Comparison of ENCODE assay signal across 8 cellular contexts in genomic region chr2:64751286-64752260, GRCh38.
A peak's percentile ranks its signal among the peaks of the same experiment; 100 is the strongest.
DNase-seq lines count a peak whose midpoint lies in the region; ATAC-seq and TF ChIP-seq lines count a peak whose summit lies in the region.

No MANE protein-coding gene starts in this region.

- ATAC-seq in GM19324 (IDR thresholded peaks at IDR 0.05; ENCODE audit: low FRiP score, unreplicated experiment) = peak; percentile 94
- ATAC-seq in HG03280 (IDR thresholded peaks at IDR 0.05; ENCODE audit: unreplicated experiment) = peak; percentile 83
- ATAC-seq in omental fat pad (ENCODE audit: low FRiP score) = peak; percentile 92

- DNase-seq in DMS79 (lab: John Stamatoyannopoulos, UW) (peak; percentile 60), NCI-H748 (lab: John Stamatoyannopoulos, UW; ENCODE audit: unreplicated experiment) (peak; percentile 68), head of caudate nucleus (peak; percentile 38 to 100 (median 76)), omental fat pad (ENCODE audit: low spot score) (peak; percentile 86), HuH-7 (ENCODE audit: low spot score) (no peak)
- DNase-seq in activated naive CD8-positive, alpha-beta T cell treated with anti-CD3 and anti-CD28 coated beads for 36 hours = no peak

- intact Hi-C loops in head of caudate nucleus (cut with DNase I) = loop anchor here (1.0 to 2.0 kb wide), 3 partner anchors 17 to 107 kb away; no protein-coding TSS in a partner anchor

- H3K36me3 Mint-ChIP-seq in activated naive CD8-positive, alpha-beta T cell treated with anti-CD3 and anti-CD28 coated beads for 36 hours = no peaks in the 10 kb centered on the region

- H3K4me1 Mint-ChIP-seq in activated naive CD8-positive, alpha-beta T cell treated with anti-CD3 and anti-CD28 coated beads for 36 hours = peaks cover 22% of the 10 kb centered on the region

- TF ChIP-seq CTCF in omental fat pad (IDR thresholded peaks at IDR 0.05) = no peak

- H3K27ac Mint-ChIP-seq in activated naive CD8-positive, alpha-beta T cell treated with anti-CD3 and anti-CD28 coated beads for 36 hours = peak overlapping the region; percentile 97

- H3K4me3 Mint-ChIP-seq in activated naive CD8-positive, alpha-beta T cell treated with anti-CD3 and anti-CD28 coated beads for 36 hours = peak overlapping the region; percentile 94

- H3K27me3 Mint-ChIP-seq in activated naive CD8-positive, alpha-beta T cell treated with anti-CD3 and anti-CD28 coated beads for 36 hours = no peaks in the 10 kb centered on the region

- H3K9me3 Mint-ChIP-seq in activated naive CD8-positive, alpha-beta T cell treated with anti-CD3 and anti-CD28 coated beads for 36 hours = no peaks in the 10 kb centered on the region

Comparison
In these comparisons a context has a peak if more than half of its experiments do, and no peak if none do; other contexts are left out.
1. DNase-seq: peak in DMS79 (single experiment), NCI-H748 (single experiment), head of caudate nucleus (42 of 42) and omental fat pad (single experiment); none in activated naive CD8-positive, alpha-beta T cell treated with anti-CD3 and anti-CD28 coated beads for 36 hours (single experiment) and HuH-7 (single experiment).
2. Peak in every context shown above with its lines, with median percentiles within 50 percentile points of each other: ATAC-seq.